Comparison of ENCODE assay signal across 1 cellular context in the genomic region with DNA sequence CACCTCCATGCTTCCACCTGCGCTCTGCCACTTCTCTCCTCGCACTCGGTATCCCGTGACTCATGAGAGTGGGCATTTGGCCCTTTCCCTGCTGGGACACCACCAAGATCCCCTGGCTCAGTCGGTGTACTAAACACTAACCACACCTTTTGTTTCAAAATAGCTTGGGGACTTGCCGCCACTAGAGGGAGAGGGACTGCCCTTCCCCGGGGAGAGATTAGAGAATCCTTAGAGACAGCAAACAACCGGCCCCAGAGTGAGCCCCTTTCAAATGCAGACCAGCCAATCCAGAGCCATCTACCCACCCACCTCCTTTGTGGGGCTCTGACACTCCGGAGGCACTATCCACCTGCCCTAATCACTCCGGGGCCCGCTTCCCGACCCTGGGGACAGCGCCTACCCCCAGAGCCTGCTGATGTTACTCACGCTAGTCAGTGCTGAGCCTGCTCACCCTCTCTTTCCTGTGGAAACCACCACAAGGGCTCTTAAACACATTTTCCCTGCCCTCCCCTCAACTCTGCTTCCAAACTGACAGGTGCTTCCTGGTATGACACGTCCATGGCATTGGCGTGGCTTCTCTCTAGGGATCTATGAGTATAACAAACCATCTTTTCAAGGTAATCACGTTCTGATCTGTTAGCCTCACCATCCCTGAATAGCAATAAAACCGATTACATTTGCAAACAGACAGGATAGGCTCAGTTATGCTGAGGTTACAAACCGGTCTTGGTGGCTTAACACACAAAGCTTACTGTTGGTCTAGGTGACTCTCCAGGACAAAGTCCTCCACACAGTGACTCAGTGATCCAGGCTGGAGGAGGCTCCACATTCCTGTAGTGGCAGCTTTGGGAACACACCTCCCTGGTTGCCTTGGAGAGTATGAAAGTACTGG.
A peak's percentile ranks its signal among the peaks of the same experiment; 100 is the strongest.
TF ChIP-seq lines count a peak whose summit lies in the region.

No MANE protein-coding gene starts in this region.

TF ChIP-seq in HepG2, 621 proteins besides CTCF, POLR2A, EP300 and RAD21 (continued from another document):
- 0 out of 2 replicates have a peak, but pooled peaks have one; percentile 15 for TF ChIP-seq BORCS8-MEF2B (CRISPR knock-in tag; IDR thresholded peaks at IDR 0.05)
- TF ChIP-seq, protein P1, sequence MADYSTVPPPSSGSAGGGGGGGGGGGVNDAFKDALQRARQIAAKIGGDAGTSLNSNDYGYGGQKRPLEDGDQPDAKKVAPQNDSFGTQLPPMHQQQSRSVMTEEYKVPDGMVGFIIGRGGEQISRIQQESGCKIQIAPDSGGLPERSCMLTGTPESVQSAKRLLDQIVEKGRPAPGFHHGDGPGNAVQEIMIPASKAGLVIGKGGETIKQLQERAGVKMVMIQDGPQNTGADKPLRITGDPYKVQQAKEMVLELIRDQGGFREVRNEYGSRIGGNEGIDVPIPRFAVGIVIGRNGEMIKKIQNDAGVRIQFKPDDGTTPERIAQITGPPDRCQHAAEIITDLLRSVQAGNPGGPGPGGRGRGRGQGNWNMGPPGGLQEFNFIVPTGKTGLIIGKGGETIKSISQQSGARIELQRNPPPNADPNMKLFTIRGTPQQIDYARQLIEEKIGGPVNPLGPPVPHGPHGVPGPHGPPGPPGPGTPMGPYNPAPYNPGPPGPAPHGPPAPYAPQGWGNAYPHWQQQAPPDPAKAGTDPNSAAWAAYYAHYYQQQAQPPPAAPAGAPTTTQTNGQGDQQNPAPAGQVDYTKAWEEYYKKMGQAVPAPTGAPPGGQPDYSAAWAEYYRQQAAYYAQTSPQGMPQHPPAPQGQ (CRISPR knock-in tag; IDR thresholded peaks at IDR 0.05; ENCODE audit: borderline replicate concordance), result 0 out of 2 replicates have a peak, but pooled peaks have one; percentile 17
- TF ChIP-seq POGZ (CRISPR knock-in tag; IDR thresholded peaks at IDR 0.05), result peak; percentile 6; the same call in 1 of the 2 replicates
- peak; percentile 29; the same call in 1 of the 2 replicates for TF ChIP-seq GATAD2A (CRISPR knock-in tag; IDR thresholded peaks at IDR 0.05)
- TF ChIP-seq, protein P2, sequence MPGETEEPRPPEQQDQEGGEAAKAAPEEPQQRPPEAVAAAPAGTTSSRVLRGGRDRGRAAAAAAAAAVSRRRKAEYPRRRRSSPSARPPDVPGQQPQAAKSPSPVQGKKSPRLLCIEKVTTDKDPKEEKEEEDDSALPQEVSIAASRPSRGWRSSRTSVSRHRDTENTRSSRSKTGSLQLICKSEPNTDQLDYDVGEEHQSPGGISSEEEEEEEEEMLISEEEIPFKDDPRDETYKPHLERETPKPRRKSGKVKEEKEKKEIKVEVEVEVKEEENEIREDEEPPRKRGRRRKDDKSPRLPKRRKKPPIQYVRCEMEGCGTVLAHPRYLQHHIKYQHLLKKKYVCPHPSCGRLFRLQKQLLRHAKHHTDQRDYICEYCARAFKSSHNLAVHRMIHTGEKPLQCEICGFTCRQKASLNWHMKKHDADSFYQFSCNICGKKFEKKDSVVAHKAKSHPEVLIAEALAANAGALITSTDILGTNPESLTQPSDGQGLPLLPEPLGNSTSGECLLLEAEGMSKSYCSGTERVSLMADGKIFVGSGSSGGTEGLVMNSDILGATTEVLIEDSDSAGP (CRISPR knock-in tag; IDR thresholded peaks at IDR 0.05; ENCODE audit: borderline replicate concordance), result peak; percentile 46; the same call in 1 of the 2 replicates
- TF ChIP-seq BRD4 (CRISPR knock-in tag; IDR thresholded peaks at IDR 0.05), result no peak
- TF ChIP-seq, protein P3, sequence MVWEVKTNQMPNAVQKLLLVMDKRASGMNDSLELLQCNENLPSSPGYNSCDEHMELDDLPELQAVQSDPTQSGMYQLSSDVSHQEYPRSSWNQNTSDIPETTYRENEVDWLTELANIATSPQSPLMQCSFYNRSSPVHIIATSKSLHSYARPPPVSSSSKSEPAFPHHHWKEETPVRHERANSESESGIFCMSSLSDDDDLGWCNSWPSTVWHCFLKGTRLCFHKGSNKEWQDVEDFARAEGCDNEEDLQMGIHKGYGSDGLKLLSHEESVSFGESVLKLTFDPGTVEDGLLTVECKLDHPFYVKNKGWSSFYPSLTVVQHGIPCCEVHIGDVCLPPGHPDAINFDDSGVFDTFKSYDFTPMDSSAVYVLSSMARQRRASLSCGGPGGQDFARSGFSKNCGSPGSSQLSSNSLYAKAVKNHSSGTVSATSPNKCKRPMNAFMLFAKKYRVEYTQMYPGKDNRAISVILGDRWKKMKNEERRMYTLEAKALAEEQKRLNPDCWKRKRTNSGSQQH (CRISPR knock-in tag; IDR thresholded peaks at IDR 0.05; ENCODE audit: low read depth), result no peak
- TF ChIP-seq, protein P4, sequence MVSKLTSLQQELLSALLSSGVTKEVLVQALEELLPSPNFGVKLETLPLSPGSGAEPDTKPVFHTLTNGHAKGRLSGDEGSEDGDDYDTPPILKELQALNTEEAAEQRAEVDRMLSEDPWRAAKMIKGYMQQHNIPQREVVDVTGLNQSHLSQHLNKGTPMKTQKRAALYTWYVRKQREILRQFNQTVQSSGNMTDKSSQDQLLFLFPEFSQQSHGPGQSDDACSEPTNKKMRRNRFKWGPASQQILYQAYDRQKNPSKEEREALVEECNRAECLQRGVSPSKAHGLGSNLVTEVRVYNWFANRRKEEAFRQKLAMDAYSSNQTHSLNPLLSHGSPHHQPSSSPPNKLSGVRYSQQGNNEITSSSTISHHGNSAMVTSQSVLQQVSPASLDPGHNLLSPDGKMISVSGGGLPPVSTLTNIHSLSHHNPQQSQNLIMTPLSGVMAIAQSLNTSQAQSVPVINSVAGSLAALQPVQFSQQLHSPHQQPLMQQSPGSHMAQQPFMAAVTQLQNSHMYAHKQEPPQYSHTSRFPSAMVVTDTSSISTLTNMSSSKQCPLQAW (CRISPR knock-in tag; IDR thresholded peaks at IDR 0.05), result no peak
- TF ChIP-seq TOPORS (CRISPR knock-in tag; IDR thresholded peaks at IDR 0.05), result peak; percentile 26; the same call in 1 of the 2 replicates
- peak; percentile 74 for TF ChIP-seq PHF21A (CRISPR knock-in tag; IDR thresholded peaks at IDR 0.05)
- TF ChIP-seq, protein P5, sequence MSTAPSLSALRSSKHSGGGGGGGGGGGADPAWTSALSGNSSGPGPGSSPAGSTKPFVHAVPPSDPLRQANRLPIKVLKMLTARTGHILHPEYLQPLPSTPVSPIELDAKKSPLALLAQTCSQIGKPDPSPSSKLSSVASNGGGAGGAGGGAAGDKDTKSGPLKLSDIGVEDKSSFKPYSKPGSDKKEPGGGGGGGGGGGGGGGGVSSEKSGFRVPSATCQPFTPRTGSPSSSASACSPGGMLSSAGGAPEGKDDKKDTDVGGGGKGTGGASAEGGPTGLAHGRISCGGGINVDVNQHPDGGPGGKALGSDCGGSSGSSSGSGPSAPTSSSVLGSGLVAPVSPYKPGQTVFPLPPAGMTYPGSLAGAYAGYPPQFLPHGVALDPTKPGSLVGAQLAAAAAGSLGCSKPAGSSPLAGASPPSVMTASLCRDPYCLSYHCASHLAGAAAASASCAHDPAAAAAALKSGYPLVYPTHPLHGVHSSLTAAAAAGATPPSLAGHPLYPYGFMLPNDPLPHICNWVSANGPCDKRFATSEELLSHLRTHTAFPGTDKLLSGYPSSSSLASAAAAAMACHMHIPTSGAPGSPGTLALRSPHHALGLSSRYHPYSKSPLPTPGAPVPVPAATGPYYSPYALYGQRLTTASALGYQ (CRISPR knock-in tag; IDR thresholded peaks at IDR 0.05), result no peak
- TF ChIP-seq, protein P6, sequence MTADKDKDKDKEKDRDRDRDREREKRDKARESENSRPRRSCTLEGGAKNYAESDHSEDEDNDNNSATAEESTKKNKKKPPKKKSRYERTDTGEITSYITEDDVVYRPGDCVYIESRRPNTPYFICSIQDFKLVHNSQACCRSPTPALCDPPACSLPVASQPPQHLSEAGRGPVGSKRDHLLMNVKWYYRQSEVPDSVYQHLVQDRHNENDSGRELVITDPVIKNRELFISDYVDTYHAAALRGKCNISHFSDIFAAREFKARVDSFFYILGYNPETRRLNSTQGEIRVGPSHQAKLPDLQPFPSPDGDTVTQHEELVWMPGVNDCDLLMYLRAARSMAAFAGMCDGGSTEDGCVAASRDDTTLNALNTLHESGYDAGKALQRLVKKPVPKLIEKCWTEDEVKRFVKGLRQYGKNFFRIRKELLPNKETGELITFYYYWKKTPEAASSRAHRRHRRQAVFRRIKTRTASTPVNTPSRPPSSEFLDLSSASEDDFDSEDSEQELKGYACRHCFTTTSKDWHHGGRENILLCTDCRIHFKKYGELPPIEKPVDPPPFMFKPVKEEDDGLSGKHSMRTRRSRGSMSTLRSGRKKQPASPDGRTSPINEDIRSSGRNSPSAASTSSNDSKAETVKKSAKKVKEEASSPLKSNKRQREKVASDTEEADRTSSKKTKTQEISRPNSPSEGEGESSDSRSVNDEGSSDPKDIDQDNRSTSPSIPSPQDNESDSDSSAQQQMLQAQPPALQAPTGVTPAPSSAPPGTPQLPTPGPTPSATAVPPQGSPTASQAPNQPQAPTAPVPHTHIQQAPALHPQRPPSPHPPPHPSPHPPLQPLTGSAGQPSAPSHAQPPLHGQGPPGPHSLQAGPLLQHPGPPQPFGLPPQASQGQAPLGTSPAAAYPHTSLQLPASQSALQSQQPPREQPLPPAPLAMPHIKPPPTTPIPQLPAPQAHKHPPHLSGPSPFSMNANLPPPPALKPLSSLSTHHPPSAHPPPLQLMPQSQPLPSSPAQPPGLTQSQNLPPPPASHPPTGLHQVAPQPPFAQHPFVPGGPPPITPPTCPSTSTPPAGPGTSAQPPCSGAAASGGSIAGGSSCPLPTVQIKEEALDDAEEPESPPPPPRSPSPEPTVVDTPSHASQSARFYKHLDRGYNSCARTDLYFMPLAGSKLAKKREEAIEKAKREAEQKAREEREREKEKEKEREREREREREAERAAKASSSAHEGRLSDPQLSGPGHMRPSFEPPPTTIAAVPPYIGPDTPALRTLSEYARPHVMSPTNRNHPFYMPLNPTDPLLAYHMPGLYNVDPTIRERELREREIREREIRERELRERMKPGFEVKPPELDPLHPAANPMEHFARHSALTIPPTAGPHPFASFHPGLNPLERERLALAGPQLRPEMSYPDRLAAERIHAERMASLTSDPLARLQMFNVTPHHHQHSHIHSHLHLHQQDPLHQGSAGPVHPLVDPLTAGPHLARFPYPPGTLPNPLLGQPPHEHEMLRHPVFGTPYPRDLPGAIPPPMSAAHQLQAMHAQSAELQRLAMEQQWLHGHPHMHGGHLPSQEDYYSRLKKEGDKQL (CRISPR knock-in tag; IDR thresholded peaks at IDR 0.05; ENCODE audit: low read depth), result no peak
- TF ChIP-seq MED8 (CRISPR knock-in tag; IDR thresholded peaks at IDR 0.05; ENCODE audit: insufficient replicate concordance), result no peak
- TF ChIP-seq, protein P7, sequence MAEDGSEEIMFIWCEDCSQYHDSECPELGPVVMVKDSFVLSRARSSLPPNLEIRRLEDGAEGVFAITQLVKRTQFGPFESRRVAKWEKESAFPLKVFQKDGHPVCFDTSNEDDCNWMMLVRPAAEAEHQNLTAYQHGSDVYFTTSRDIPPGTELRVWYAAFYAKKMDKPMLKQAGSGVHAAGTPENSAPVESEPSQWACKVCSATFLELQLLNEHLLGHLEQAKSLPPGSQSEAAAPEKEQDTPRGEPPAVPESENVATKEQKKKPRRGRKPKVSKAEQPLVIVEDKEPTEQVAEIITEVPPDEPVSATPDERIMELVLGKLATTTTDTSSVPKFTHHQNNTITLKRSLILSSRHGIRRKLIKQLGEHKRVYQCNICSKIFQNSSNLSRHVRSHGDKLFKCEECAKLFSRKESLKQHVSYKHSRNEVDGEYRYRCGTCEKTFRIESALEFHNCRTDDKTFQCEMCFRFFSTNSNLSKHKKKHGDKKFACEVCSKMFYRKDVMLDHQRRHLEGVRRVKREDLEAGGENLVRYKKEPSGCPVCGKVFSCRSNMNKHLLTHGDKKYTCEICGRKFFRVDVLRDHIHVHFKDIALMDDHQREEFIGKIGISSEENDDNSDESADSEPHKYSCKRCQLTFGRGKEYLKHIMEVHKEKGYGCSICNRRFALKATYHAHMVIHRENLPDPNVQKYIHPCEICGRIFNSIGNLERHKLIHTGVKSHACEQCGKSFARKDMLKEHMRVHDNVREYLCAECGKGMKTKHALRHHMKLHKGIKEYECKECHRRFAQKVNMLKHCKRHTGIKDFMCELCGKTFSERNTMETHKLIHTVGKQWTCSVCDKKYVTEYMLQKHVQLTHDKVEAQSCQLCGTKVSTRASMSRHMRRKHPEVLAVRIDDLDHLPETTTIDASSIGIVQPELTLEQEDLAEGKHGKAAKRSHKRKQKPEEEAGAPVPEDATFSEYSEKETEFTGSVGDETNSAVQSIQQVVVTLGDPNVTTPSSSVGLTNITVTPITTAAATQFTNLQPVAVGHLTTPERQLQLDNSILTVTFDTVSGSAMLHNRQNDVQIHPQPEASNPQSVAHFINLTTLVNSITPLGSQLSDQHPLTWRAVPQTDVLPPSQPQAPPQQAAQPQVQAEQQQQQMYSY (CRISPR knock-in tag; IDR thresholded peaks at IDR 0.05), result no peak
- no peak for TF ChIP-seq CBFB (CRISPR knock-in tag; IDR thresholded peaks at IDR 0.05)
- 0 out of 2 replicates have a peak, but pooled peaks have one; percentile 25 for TF ChIP-seq MIER3 (CRISPR knock-in tag; IDR thresholded peaks at IDR 0.05; ENCODE audit: borderline replicate concordance)
- TF ChIP-seq ZNF558 (CRISPR knock-in tag; IDR thresholded peaks at IDR 0.05; ENCODE audit: borderline replicate concordance), result no peak
- TF ChIP-seq ELF1 (CRISPR knock-in tag; IDR thresholded peaks at IDR 0.05), result peak; percentile 27; the same call in 1 of the 2 replicates
- no peak for TF ChIP-seq ZNF264 (CRISPR knock-in tag; IDR thresholded peaks at IDR 0.05)
- TF ChIP-seq CEBPG (CRISPR knock-in tag; IDR thresholded peaks at IDR 0.05), result peak; percentile 13
- no peak for TF ChIP-seq KLF13 (CRISPR knock-in tag; IDR thresholded peaks at IDR 0.05)
- TF ChIP-seq MED1 (CRISPR knock-in tag; IDR thresholded peaks at IDR 0.05), result no peak
- 0 out of 2 replicates have a peak, but pooled peaks have one; percentile 52 for TF ChIP-seq ZNF709 (CRISPR knock-in tag; IDR thresholded peaks at IDR 0.05)
- TF ChIP-seq MEIS1 (CRISPR knock-in tag; IDR thresholded peaks at IDR 0.05; ENCODE audit: borderline replicate concordance), result peak; percentile 77; the same call in 1 of the 2 replicates
- peak; percentile 16; the same call in 1 of the 2 replicates for TF ChIP-seq HMG20A (CRISPR knock-in tag; IDR thresholded peaks at IDR 0.05; ENCODE audit: borderline replicate concordance)
- peak; percentile 62; the same call in 1 of the 2 replicates for TF ChIP-seq ZNF556 (CRISPR knock-in tag; IDR thresholded peaks at IDR 0.05; ENCODE audit: borderline replicate concordance)
- TF ChIP-seq FOSL2 (CRISPR knock-in tag; IDR thresholded peaks at IDR 0.05), result peak; percentile 91
- TF ChIP-seq ZMYM2 (CRISPR knock-in tag; IDR thresholded peaks at IDR 0.05), result no peak
- TF ChIP-seq MAZ (IDR thresholded peaks at IDR 0.05; ENCODE audit: borderline replicate concordance, low read depth, low read length), result no peak
- TF ChIP-seq MAZ (CRISPR knock-in tag; IDR thresholded peaks at IDR 0.05; ENCODE audit: low read depth), result no peak
